In the genomic region with DNA sequence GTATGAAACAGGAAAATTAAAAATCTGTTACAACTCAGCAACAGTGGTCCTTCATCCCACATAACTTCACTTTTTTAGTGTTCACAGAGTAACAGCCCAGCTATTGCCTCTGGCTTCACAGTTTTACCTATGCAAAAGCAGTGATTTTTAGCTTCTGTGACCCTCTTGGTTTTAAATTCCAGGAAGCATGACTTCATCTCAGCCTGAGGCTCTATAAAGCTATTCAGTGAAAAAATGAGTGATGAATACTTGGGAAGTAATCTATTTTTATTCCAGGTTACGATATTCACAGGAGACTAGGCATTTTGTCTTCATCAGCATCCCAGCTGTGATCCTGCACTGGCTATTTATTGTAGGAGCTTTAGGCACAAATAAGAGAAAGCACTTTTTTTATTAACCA, we compare ENCODE assay signal across 19 cellular contexts.
A peak's percentile ranks its signal among the peaks of the same experiment; 100 is the strongest.
DNase-seq lines count a peak whose midpoint lies in the region; ATAC-seq and TF ChIP-seq lines count a peak whose summit lies in the region.
"Had no signal": no experiment of that assay in that cellular context is flagged by ENCODE, and none has a peak within 500 bp of the region (broad histone marks: within the 10 kb centered on the region; RNA-seq: fewer than 3 reads in every experiment).

No MANE protein-coding gene starts in this region.

- H3K4me1 Mint-ChIP-seq in natural killer cell, result no peaks in the 10 kb centered on the region

- intact Hi-C loops in heart right ventricle (cut with DNase I) (loop anchor here in 1 of 10 donors (1.0 kb wide), 1 partner anchor 29 kb away; no protein-coding TSS in a partner anchor), natural killer cell (cut with micrococcal nuclease) (no loop called here)

- DNase-seq in ACHN (peak; percentile 54), HS-27A (ENCODE audit: low read depth) (peak; percentile 29), astrocyte of the hippocampus (ENCODE audit: low read depth, low spot score) (peak; percentile 60), kidney glomerular epithelial cell (lab: John Stamatoyannopoulos, UW) (peak; percentile 57), heart right ventricle (no peak), amygdala (lab: John Stamatoyannopoulos, UW) (no peak), natural killer cell (no peak), UCSD-AML1 (lab: John Stamatoyannopoulos, UW; ENCODE audit: unreplicated experiment) (no peak)
- DNase-seq: activated CD8-positive, alpha-beta T cell treated with anti-CD3 and anti-CD28 coated beads, Interleukin-2, amount 10 ng/mL, durations not matched to agents 7 days and 5 days; activated gamma-delta T cell; DMS79; KBM-7; midbrain; NCI-H1417 treated with DMSO at 0.1 percent for 48 hours; NCI-H774; SHP77 treated with DMSO at 0.1 percent for 48 hours; stimulated activated CD4-positive, alpha-beta T cell treated with anti-CD3 and anti-CD28 coated beads, Interleukin-12 subunit alpha, Interleukin-12 subunit beta, amount 100 ng/mL, for 4 hours had no signal

- H3K27ac Mint-ChIP-seq in natural killer cell, result no peak overlapping the region
- H3K27ac Mint-ChIP-seq: activated CD8-positive, alpha-beta T cell treated with anti-CD3 and anti-CD28 coated beads, Interleukin-2, amount 10 ng/mL, durations not matched to agents 7 days and 5 days had no signal

- H3K27me3 Mint-ChIP-seq in natural killer cell (ENCODE audit: low read depth in 2 of 2), result peaks cover 20 to 51% of the 10 kb centered on the region in 2 donors

- H3K36me3 Mint-ChIP-seq in natural killer cell, result no peaks in the 10 kb centered on the region

- no peaks in the 10 kb centered on the region for H3K9me3 ChIP-seq in heart right ventricle
- H3K9me3 ChIP-seq: thoracic aorta had no signal

- 30 to 34% methylated on average over 1 of the region's 1 CpG for WGBS in heart right ventricle, 2 donors

- in situ Hi-C loops in ACHN (cut with HindIII; ENCODE audit: low pct_ligation_motif_present, low pct_unique_long_range_greater_than_20kb, low sequenced_read_pairs), result no loop called here

- no peaks in the 10 kb centered on the region for H3K36me3 ChIP-seq in heart right ventricle
- H3K36me3 ChIP-seq: cardiac muscle cell, thoracic aorta had no signal

- ATAC-seq in heart right ventricle (no peak), natural killer cell (no peak)
- ATAC-seq: activated CD8-positive, alpha-beta T cell treated with anti-CD3 and anti-CD28 coated beads, Interleukin-2, amount 10 ng/mL, durations not matched to agents 7 days and 5 days had no signal

- peaks cover 0 to 31% (median 4%) of the 10 kb centered on the region in 7 donors for H3K27me3 ChIP-seq in heart right ventricle
- H3K27me3 ChIP-seq: cardiac muscle cell had no signal

- TF ChIP-seq CTCF in heart right ventricle (IDR thresholded peaks at IDR 0.05) (no peak), natural killer cell (IDR thresholded peaks at IDR 0.05) (no peak)

- H3K4me3 ChIP-seq in heart right ventricle, result no peak overlapping the region
- H3K4me3 ChIP-seq: cardiac muscle cell, thoracic aorta had no signal

- no peak overlapping the region for H3K4me3 Mint-ChIP-seq in natural killer cell
- H3K4me3 Mint-ChIP-seq: activated CD8-positive, alpha-beta T cell treated with anti-CD3 and anti-CD28 coated beads, Interleukin-2, amount 10 ng/mL, durations not matched to agents 7 days and 5 days had no signal

- H3K9me3 Mint-ChIP-seq in natural killer cell, result no peaks in the 10 kb centered on the region

- no peak overlapping the region for H3K27ac ChIP-seq in heart right ventricle
- H3K27ac ChIP-seq: cardiac muscle cell, thoracic aorta had no signal

- no peaks in the 10 kb centered on the region for H3K4me1 ChIP-seq in heart right ventricle

Comparison
In these comparisons a context has a peak if more than half of its experiments do, and no peak if none do; other contexts are left out.
1. DNase-seq: peak in ACHN (single experiment), HS-27A (single experiment), astrocyte of the hippocampus (single experiment) and kidney glomerular epithelial cell (single experiment); none in heart right ventricle (0 of 2), amygdala (0 of 56), natural killer cell (single experiment) and UCSD-AML1 (single experiment).